Comparison of ENCODE assay signal across 25 cellular contexts in genomic region chr19:4802711-4803110, GRCh38. TPM values are rescaled to one million over a fixed set of nuclear protein-coding genes. Genes with fewer than 3 reads are reported as not detected.
"Had no signal": no experiment of that assay in that cellular context is flagged by ENCODE, and none has a peak within 500 bp of the region (broad histone marks: within the 10 kb centered on the region; RNA-seq: fewer than 3 reads in every experiment).

No MANE protein-coding gene starts in this region.

- H3K27ac ChIP-seq: ascending aorta, cardiac muscle cell, pancreas, prostate gland, skin epidermis, testis had no signal

- H3K4me1 Mint-ChIP-seq: brain had no signal

- H3K27me3 Mint-ChIP-seq: activated naive CD8-positive, alpha-beta T cell; effector memory CD8-positive, alpha-beta T cell; naive thymus-derived CD4-positive, alpha-beta T cell had no signal

- H3K36me3 ChIP-seq: cardiac muscle cell, pancreas, prostate gland had no signal

- ATAC-seq: effector memory CD8-positive, alpha-beta T cell; naive thymus-derived CD4-positive, alpha-beta T cell; pancreas; stimulated activated naive CD8-positive, alpha-beta T cell treated with anti-CD3 and anti-CD28 coated beads, Interleukin-15, Interleukin-2, amounts not matched to agents 100 U/mL and 50 U/mL, for 24 hours had no signal

- H3K27ac Mint-ChIP-seq: activated naive CD8-positive, alpha-beta T cell; brain; effector memory CD8-positive, alpha-beta T cell; naive thymus-derived CD4-positive, alpha-beta T cell had no signal

- H3K36me3 Mint-ChIP-seq: activated naive CD8-positive, alpha-beta T cell had no signal

- DNase-seq: activated CD4-positive, alpha-beta T cell treated with anti-CD3 and anti-CD28 coated beads for 4 hours; activated CD4-positive, alpha-beta T cell treated with anti-CD3 and anti-CD28 coated beads, Interleukin-2, amount 50 U/mL, for 4 hours; activated effector memory CD4-positive, alpha-beta T cell treated with Interleukin-2 at 50 U/mL for 16 hours; activated naive CD4-positive, alpha-beta T cell treated with Interleukin-2 at 50 U/mL for 16 hours; activated T-cell treated with anti-CD3 and anti-CD28 coated beads for 4 hours; cortex of kidney; effector memory CD8-positive, alpha-beta T cell; erythroblast; head of caudate nucleus; mammary epithelial cell; naive thymus-derived CD4-positive, alpha-beta T cell; nucleus accumbens; stimulated activated CD4-positive, alpha-beta T cell treated with anti-CD3 and anti-CD28 coated beads, Interleukin-12 subunit alpha, Interleukin-12 subunit beta, amount 100 ng/mL, for 4 hours; stimulated activated CD4-positive, alpha-beta T cell treated with anti-CD3 and anti-CD28 coated beads, Interleukin-4, amount 100 ng/mL, for 1 hour; stimulated activated naive CD8-positive, alpha-beta T cell treated with anti-CD3 and anti-CD28 coated beads, Interleukin-15, Interleukin-2, amounts not matched to agents 100 U/mL and 50 U/mL, for 24 hours; testis; trophoblast cell had no signal

- H3K4me3 ChIP-seq: ascending aorta, cardiac muscle cell, pancreas, prostate gland, skin epidermis, testis had no signal

- H3K27me3 ChIP-seq: ascending aorta, cardiac muscle cell, pancreas, testis had no signal

- H3K4me1 ChIP-seq: ascending aorta, pancreas, prostate gland, testis had no signal

- H3K9me3 Mint-ChIP-seq: effector memory CD8-positive, alpha-beta T cell had no signal

- H3K9me3 ChIP-seq: ascending aorta, pancreas, prostate gland, testis had no signal

- H3K4me3 Mint-ChIP-seq: activated naive CD8-positive, alpha-beta T cell; brain; effector memory CD8-positive, alpha-beta T cell; naive thymus-derived CD4-positive, alpha-beta T cell had no signal

RNA-seq across cellular contexts. Expression of gene TICAM1, which starts 28.8 kb away (rescaled TPM):
- polyA plus RNA-seq: neural cell had no signal
